ENCODE assay signal across 24 cellular contexts in genomic region chr9:123450096-123450495, GRCh38.
"Had no signal": no experiment of that assay in that cellular context is flagged by ENCODE, and none has a peak within 500 bp of the region (broad histone marks: within the 10 kb centered on the region; RNA-seq: fewer than 3 reads in every experiment).

No MANE protein-coding gene starts in this region.

- H3K4me3 ChIP-seq: breast epithelium, sigmoid colon, smooth muscle cell, tibial nerve had no signal

- H3K4me1 ChIP-seq: breast epithelium, sigmoid colon had no signal

- H3K27me3 ChIP-seq: breast epithelium, sigmoid colon, tibial nerve had no signal

- ATAC-seq: activated CD4-positive, CD25-positive, alpha-beta regulatory T cell treated with anti-CD3 and anti-CD28 coated beads, Interleukin-2, amount 50 U/mL, for 24 hours; activated naive CD8-positive, alpha-beta T cell treated with anti-CD3 and anti-CD28 coated beads, Interleukin-2, amount 50 U/mL, for 24 hours; left ventricle myocardium superior; natural killer cell treated with Interleukin-12 subunit alpha and Interleukin-12 subunit beta and Interleukin-15 and Interleukin-18, amount 100 ng/mL, for 72 hours had no signal

- H3K4me2 ChIP-seq: smooth muscle cell had no signal

- FAIRE-seq: frontal cortex, islet of Langerhans had no signal

- H3K27ac ChIP-seq: breast epithelium, sigmoid colon, tibial nerve, WERI-Rb-1 had no signal

- H3K36me3 ChIP-seq: breast epithelium had no signal

- H3K9me3 ChIP-seq: breast epithelium, sigmoid colon, tibial nerve had no signal

- DNase-seq: activated CD4-positive, alpha-beta T cell treated with anti-CD3 and anti-CD28 coated beads for 48 hours; activated CD4-positive, alpha-beta T cell treated with anti-CD3 and anti-CD28 coated beads, Interleukin-2, amount 50 U/mL, for 48 hours; activated CD8-positive, alpha-beta memory T cell treated with anti-CD3 and anti-CD28 coated beads for 24 hours; activated CD8-positive, alpha-beta memory T cell treated with anti-CD3 and anti-CD28 coated beads, Interleukin-2, amount 50 U/mL, for 4 hours; activated naive CD8-positive, alpha-beta T cell treated with anti-CD3 and anti-CD28 coated beads, Interleukin-2, amount 50 U/mL, for 24 hours; activated T-cell treated with anti-CD3 and anti-CD28 coated beads, Interleukin-2, amount 50 U/mL, for 24 hours; central memory CD4-positive, alpha-beta T cell; dermis blood vessel endothelial cell; effector CD4-positive, alpha-beta T cell; left ventricle myocardium superior; sigmoid colon; stimulated activated CD4-positive, alpha-beta T cell treated with anti-CD3 and anti-CD28 coated beads, Interleukin-15, amount 100 ng/mL, for 24 hours; stimulated activated CD4-positive, alpha-beta T cell treated with anti-CD3 and anti-CD28 coated beads, Interleukin-2, amount 100 ng/mL, for 24 hours; stimulated activated naive CD4-positive, alpha-beta T cell treated with Interleukin-2 at 50 U/mL for 16 hours; SW 1271; T-helper 9 cell; WERI-Rb-1 had no signal
